1 cellular context compared by ENCODE assay signal in genomic region chr9:5832543-5833529, GRCh38.
TF ChIP-seq lines count a peak whose summit lies in the region.

Gene ERMP1 (minus strand): TSS chr9:5833117. CDS start chr9:5833027, 90 bp downstream.

TF ChIP-seq in HCT116, 20 proteins besides CTCF, POLR2A, EP300 and RAD21 (continued from another document):
- TF ChIP-seq REST (IDR thresholded peaks at IDR 0.05; ENCODE audit: low read depth) (no peak), SIN3A (IDR thresholded peaks at IDR 0.05; ENCODE audit: low read depth) (peak; percentile 89), CEBPB (IDR thresholded peaks at IDR 0.05; ENCODE audit: low read depth) (no peak)
- TF ChIP-seq, protein P1, sequence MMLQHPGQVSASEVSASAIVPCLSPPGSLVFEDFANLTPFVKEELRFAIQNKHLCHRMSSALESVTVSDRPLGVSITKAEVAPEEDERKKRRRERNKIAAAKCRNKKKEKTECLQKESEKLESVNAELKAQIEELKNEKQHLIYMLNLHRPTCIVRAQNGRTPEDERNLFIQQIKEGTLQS (IDR thresholded peaks at IDR 0.05): no peak
